12 cellular contexts compared by ENCODE assay signal in genomic region chr7:134454277-134454676, GRCh38. TPM values are rescaled to one million over a fixed set of nuclear protein-coding genes. Genes with fewer than 3 reads are reported as not detected.
DNase-seq lines count a peak whose midpoint lies in the region; ATAC-seq, FAIRE-seq and TF ChIP-seq lines count a peak whose summit lies in the region.
"Had no signal": no experiment of that assay in that cellular context is flagged by ENCODE, and none has a peak within 500 bp of the region (broad histone marks: within the 10 kb centered on the region; RNA-seq: fewer than 3 reads in every experiment).

No MANE protein-coding gene starts in this region.

- H3K27me3 ChIP-seq in vagina: no peaks in the 10 kb centered on the region

- DNase-seq in A549 (ENCODE audit: low read depth in 1 of 2, low spot score in 1 of 2): no peak
- peak; percentile 40 for DNase-seq in EH (ENCODE audit: low read depth)
- no peak for DNase-seq in activated T-helper 1 cell treated with anti-CD3 and anti-CD28 coated beads, Interleukin-12 subunit alpha, Interleukin-12 subunit beta, Interleukin-2, Interleukin-4 antibody, amounts not matched to agents 30 ng/mL and 10 ng/mL and 1 ng/mL, durations not matched to agents 14 hours and 24 hours and 36 hours (ENCODE audit: low spot score)
- DNase-seq in medulla oblongata (ENCODE audit: extremely low spot score): peak; percentile 75
- DNase-seq in vagina (ENCODE audit: extremely low spot score in 2 of 2): no peak
- DNase-seq in HPDE6-E6E7 (ENCODE audit: extremely low spot score): no peak
- DNase-seq in HEK293T (ENCODE audit: extremely low spot score): no peak
- DNase-seq: DMS53, NCI-H187, SHP77 treated with DMSO at 0.1 percent for 48 hours had no signal

- FAIRE-seq in A549 (lab: Jason Lieb, UNC): no peak

- H3K4me3 ChIP-seq in A549 (peak overlapping the region; percentile 86; the same call in 1 of the 3 replicates), vagina (no peak overlapping the region)
- H3K4me3 ChIP-seq: GM23338 had no signal

- H3K9me3 Mint-ChIP-seq in activated T-helper 1 cell treated with anti-CD3 and anti-CD28 coated beads, Interleukin-12 subunit alpha, Interleukin-12 subunit beta, Interleukin-2, Interleukin-4 antibody, amounts not matched to agents 30 ng/mL and 10 ng/mL and 1 ng/mL, durations not matched to agents 14 hours and 24 hours and 36 hours: no peaks in the 10 kb centered on the region
- H3K9me3 Mint-ChIP-seq: GM23338 had no signal

- WGBS in A549 (ENCODE audit: missing lambda C conversion rate): 74% methylated on average over 4 of the region's 4 CpGs

- TF ChIP-seq CTCF in A549 (IDR thresholded peaks at IDR 0.05) (no peak), vagina (IDR thresholded peaks at IDR 0.05) (no peak)

- TF ChIP-seq POLR2A in A549 (IDR thresholded peaks at IDR 0.05; ENCODE audit: low read length): no peak
- TF ChIP-seq POLR2A in vagina (IDR thresholded peaks at IDR 0.05): no peak

- peaks cover 47% of the 10 kb centered on the region for H3K4me1 Mint-ChIP-seq in activated T-helper 1 cell treated with anti-CD3 and anti-CD28 coated beads, Interleukin-12 subunit alpha, Interleukin-12 subunit beta, Interleukin-2, Interleukin-4 antibody, amounts not matched to agents 30 ng/mL and 10 ng/mL and 1 ng/mL, durations not matched to agents 14 hours and 24 hours and 36 hours (ENCODE audit: low read depth)

- TF ChIP-seq EP300 in A549 (IDR thresholded peaks at IDR 0.05): no peak

- H3K4me1 ChIP-seq in A549: peaks cover 84% of the 10 kb centered on the region
- peaks cover 28% of the 10 kb centered on the region for H3K4me1 ChIP-seq in vagina

- peak overlapping the region; percentile 78 for H3K27ac Mint-ChIP-seq in activated T-helper 1 cell treated with anti-CD3 and anti-CD28 coated beads, Interleukin-12 subunit alpha, Interleukin-12 subunit beta, Interleukin-2, Interleukin-4 antibody, amounts not matched to agents 30 ng/mL and 10 ng/mL and 1 ng/mL, durations not matched to agents 14 hours and 24 hours and 36 hours
- H3K27ac Mint-ChIP-seq: GM23338 had no signal

- peaks cover 27% of the 10 kb centered on the region for H3K36me3 Mint-ChIP-seq in activated T-helper 1 cell treated with anti-CD3 and anti-CD28 coated beads, Interleukin-12 subunit alpha, Interleukin-12 subunit beta, Interleukin-2, Interleukin-4 antibody, amounts not matched to agents 30 ng/mL and 10 ng/mL and 1 ng/mL, durations not matched to agents 14 hours and 24 hours and 36 hours (ENCODE audit: low read depth)

- POLR2A ChIA-PET in A549 (lab: Yijun Ruan, JAX): no interaction called here
- POLR2A ChIA-PET in HEK293T (lab: Yijun Ruan, JAX): no interaction called here

- H3K27ac ChIP-seq in A549: peak overlapping the region; percentile 14 to 94; a peak in 5 of 6 replicates
- no peak overlapping the region for H3K27ac ChIP-seq in vagina

- TF ChIP-seq RAD21 in A549 (conservative IDR thresholded peaks at IDR 0.05 in 1 of 2, IDR thresholded peaks at IDR 0.05 in 1 of 2): no peak

- CTCF ChIA-PET in A549 (lab: Yijun Ruan, JAX): interaction anchor here (1.2 to 27.7 kb wide), 7 partner anchors 12 to 153 kb away, joined by 3 to 486 read pairs (median 18); no protein-coding TSS in a partner anchor
- CTCF ChIA-PET in HEK293T (lab: Yijun Ruan, JAX): interaction anchor here (1.0 kb wide), 1 partner anchor 22 kb away, joined by 3 read pairs; no protein-coding TSS in a partner anchor

- H3K9me3 ChIP-seq in A549 (no peaks in the 10 kb centered on the region), vagina (no peaks in the 10 kb centered on the region)

- ATAC-seq in A549 (no peak), HG03521 (IDR thresholded peaks at IDR 0.05; ENCODE audit: unreplicated experiment) (no peak)
- ATAC-seq: GM23338 had no signal

- H3K4me3 Mint-ChIP-seq in activated T-helper 1 cell treated with anti-CD3 and anti-CD28 coated beads, Interleukin-12 subunit alpha, Interleukin-12 subunit beta, Interleukin-2, Interleukin-4 antibody, amounts not matched to agents 30 ng/mL and 10 ng/mL and 1 ng/mL, durations not matched to agents 14 hours and 24 hours and 36 hours: peak overlapping the region; percentile 72
- H3K4me3 Mint-ChIP-seq: GM23338 had no signal

- H3K36me3 ChIP-seq in vagina: peaks cover 0 to 20% of the 10 kb centered on the region in 2 donors

- intact Hi-C loops in activated T-helper 1 cell treated with anti-CD3 and anti-CD28 coated beads, Interleukin-12 subunit alpha, Interleukin-12 subunit beta, Interleukin-2, Interleukin-4 antibody, amounts not matched to agents 30 ng/mL and 10 ng/mL and 1 ng/mL, durations not matched to agents 14 hours and 24 hours and 36 hours (cut with micrococcal nuclease): loop anchor here (10.0 kb wide), 2 partner anchors 1211 to 1531 kb away; partner anchors contain the start of gene STMP1
- intact Hi-C loops in vagina (cut with DNase I): no loop called here

- H3K27me3 Mint-ChIP-seq in activated T-helper 1 cell treated with anti-CD3 and anti-CD28 coated beads, Interleukin-12 subunit alpha, Interleukin-12 subunit beta, Interleukin-2, Interleukin-4 antibody, amounts not matched to agents 30 ng/mL and 10 ng/mL and 1 ng/mL, durations not matched to agents 14 hours and 24 hours and 36 hours (ENCODE audit: insufficient read depth): no peaks in the 10 kb centered on the region

- peak overlapping the region; percentile 78 for H3K4me2 ChIP-seq in A549
- H3K4me2 ChIP-seq: GM23338 had no signal

TF ChIP-seq in A549, 52 proteins besides CTCF, POLR2A, EP300 and RAD21:
- no peak for TF ChIP-seq RFX5 (IDR thresholded peaks at IDR 0.05)
- no peak for TF ChIP-seq JUNB (IDR thresholded peaks at IDR 0.05)
- TF ChIP-seq POLR2AphosphoS2 (conservative IDR thresholded peaks at IDR 0.05; ENCODE audit: low read length): peak; percentile 54
- peak in 1 of 2 experiments; percentile 42; a peak in 1 of 4 replicates for TF ChIP-seq CEBPB (IDR thresholded peaks at IDR 0.05)
TF ChIP-seq in A549: peak in this region for 2.

TF ChIP-seq in HEK293T, 16 proteins besides CTCF, POLR2A, EP300 and RAD21:
- no peak for TF ChIP-seq L3MBTL2 (conservative IDR thresholded peaks at IDR 0.05)
- TF ChIP-seq FOXA1 (IDR thresholded peaks at IDR 0.05): no peak
- no peak for TF ChIP-seq SUZ12 (IDR thresholded peaks at IDR 0.05)
- TF ChIP-seq ARNT (IDR thresholded peaks at IDR 0.05): no peak
- TF ChIP-seq NFRKB (IDR thresholded peaks at IDR 0.05): no peak
- no peak for TF ChIP-seq BHLHE40 (IDR thresholded peaks at IDR 0.05; ENCODE audit: borderline replicate concordance)
- TF ChIP-seq TARDBP (IDR thresholded peaks at IDR 0.05): no peak
- no peak for TF ChIP-seq LEF1 (IDR thresholded peaks at IDR 0.05; ENCODE audit: borderline replicate concordance)
- TF ChIP-seq FOXK2 (IDR thresholded peaks at IDR 0.05): no peak
- TF ChIP-seq ZNF384 (IDR thresholded peaks at IDR 0.05): no peak
- no peak for TF ChIP-seq PKNOX1 (IDR thresholded peaks at IDR 0.05)
- no peak for TF ChIP-seq FOXM1 (IDR thresholded peaks at IDR 0.05; ENCODE audit: borderline replicate concordance)
- no peak for TF ChIP-seq HDGF (IDR thresholded peaks at IDR 0.05; ENCODE audit: borderline replicate concordance)
- TF ChIP-seq SP1 (IDR thresholded peaks at IDR 0.05): no peak
- TF ChIP-seq ELF4 (IDR thresholded peaks at IDR 0.05): no peak

RNA-seq across cellular contexts. Expression of gene AKR1B1, which starts 4.6 kb away (rescaled TPM):
- polyA plus RNA-seq in A549 (2011; rRNA removed) (1,636 and 1,761 TPM in 2 replicates), A549 (2017; fragmentation: RNase III; extraction: RNeasy Plus Mini Kit Qiagen cat#74134 plus additional on column Dnase treatment) (4,339 to 6,918 TPM (median 6,205 TPM) in 3 replicates)
- 1,617 and 1,738 TPM in 2 replicates for polyA plus RNA-seq in A549 (2012; cell fraction: cytosol; rRNA removed)
- 1,542 and 1,798 TPM in 2 replicates for polyA plus RNA-seq in A549 (2012; cell fraction: nucleus; rRNA removed)
- 620 and 678 TPM in 2 replicates for polyA minus RNA-seq in A549 (2011; rRNA and poly(A)+ RNA removed)
- total RNA-seq in activated T-helper 1 cell treated with anti-CD3 and anti-CD28 coated beads, Interleukin-12 subunit alpha, Interleukin-12 subunit beta, Interleukin-2, Interleukin-4 antibody, amounts not matched to agents 30 ng/mL and 10 ng/mL and 1 ng/mL, durations not matched to agents 14 hours and 24 hours and 36 hours: 99.7 and 111 TPM in 2 replicates
- total RNA-seq in vagina: 79.1 TPM

Comparison
In these comparisons a context has a peak if more than half of its experiments do, and no peak if none do; other contexts are left out.
1. DNase-seq: peak in EH (single experiment) and medulla oblongata (single experiment); none in A549 (0 of 2), activated T-helper 1 cell treated with anti-CD3 and anti-CD28 coated beads, Interleukin-12 subunit alpha, Interleukin-12 subunit beta, Interleukin-2, Interleukin-4 antibody, amounts not matched to agents 30 ng/mL and 10 ng/mL and 1 ng/mL, durations not matched to agents 14 hours and 24 hours and 36 hours (single experiment), vagina (0 of 2), HPDE6-E6E7 (single experiment) and HEK293T (single experiment).